ENCODE assay signal across 9 cellular contexts in genomic region chr16:4253012-4253393, GRCh38. TPM values are rescaled to one million over a fixed set of nuclear protein-coding genes. Genes with fewer than 3 reads are reported as not detected.
DNase-seq lines count a peak whose midpoint lies in the region; ATAC-seq and TF ChIP-seq lines count a peak whose summit lies in the region.
"Not testable (repeated sequence)": the region's sequence is repeated elsewhere in the genome, so short reads cannot be mapped to it uniquely, and the experiment has no call there.
"Had no signal": no experiment of that assay in that cellular context is flagged by ENCODE, and none has a peak within 500 bp of the region (broad histone marks: within the 10 kb centered on the region; RNA-seq: fewer than 3 reads in every experiment).

No MANE protein-coding gene starts in this region.

- H3K79me2 ChIP-seq in PC-3 (ENCODE audit: low read length), result not testable (repeated sequence)

- H3K27ac ChIP-seq in PC-3 (ENCODE audit: low read length) (peak overlapping the region; percentile 56; the same call in 1 of the 2 replicates), heart right ventricle (peak overlapping the region; percentile 47 to 97 (median 93)), sigmoid colon (peak overlapping the region; percentile 86 to 97 (median 90)), urinary bladder (ENCODE audit: low read depth) (peak overlapping the region; percentile 88)

- POLR2A ChIA-PET in PC-3 (lab: Charles Lee; ENCODE audit: unreplicated experiment), result interaction anchor here (0.7 to 0.9 kb wide), 2 partner anchors 19 to 53 kb away, joined by 3 to 4 read pairs; no protein-coding TSS in a partner anchor

- CTCF ChIA-PET in PC-3 (lab: Charles Lee), result interaction anchor here (0.7 to 1.5 kb wide), 4 partner anchors 19 to 270 kb away, joined by 3 to 32 read pairs (median 9); no protein-coding TSS in a partner anchor

- not testable (repeated sequence) for TF ChIP-seq POLR2A in sigmoid colon (IDR thresholded peaks at IDR 0.05)

- not testable (repeated sequence) for BruUV-seq in PC-3 (replicated peaks; lab: Mats Ljungman, UMichigan)

- WGBS in heart right ventricle, 2 donors, result 65 to 68% methylated on average over 23 of the region's 23 CpGs
- WGBS in sigmoid colon, 2 donors, result 56 to 61% methylated on average over 23 of the region's 23 CpGs
- 66% methylated on average over 23 of the region's 23 CpGs for WGBS in urinary bladder

- not testable (repeated sequence) for H3K36me3 Mint-ChIP-seq in activated T-helper 1 cell treated with anti-CD3 and anti-CD28 coated beads, Interleukin-12 subunit alpha, Interleukin-12 subunit beta, Interleukin-2, Interleukin-4 antibody, amounts not matched to agents 30 ng/mL and 10 ng/mL and 1 ng/mL, durations not matched to agents 14 hours and 24 hours and 36 hours (ENCODE audit: low read depth)

- peak overlapping the region; percentile 72 for H3K4me3 ChIP-seq in GM12865 (ENCODE audit: low read depth, low read length)
- H3K4me3 ChIP-seq in PC-3 (ENCODE audit: low read length), result peak overlapping the region; percentile 80
- H3K4me3 ChIP-seq in choroid plexus epithelial cell (ENCODE audit: low read depth, low read length), result peak overlapping the region; percentile 65
- H3K4me3 ChIP-seq in heart right ventricle, result peak overlapping the region; percentile 50 to 78 (median 64)
- H3K4me3 ChIP-seq in mononuclear cell (ENCODE audit: low read length), result peak overlapping the region; percentile 73
- H3K4me3 ChIP-seq in sigmoid colon, result peak overlapping the region; percentile 47 to 67 (median 52)
- H3K4me3 ChIP-seq in urinary bladder (ENCODE audit: low read depth, low read length), result peak overlapping the region; percentile 36

- not testable (repeated sequence) for DNase-seq in GM12865 (ENCODE audit: low read depth); PC-3; activated T-helper 1 cell treated with anti-CD3 and anti-CD28 coated beads, Interleukin-12 subunit alpha, Interleukin-12 subunit beta, Interleukin-2, Interleukin-4 antibody, amounts not matched to agents 30 ng/mL and 10 ng/mL and 1 ng/mL, durations not matched to agents 14 hours and 24 hours and 36 hours (ENCODE audit: low spot score); choroid plexus epithelial cell (ENCODE audit: low read depth); heart right ventricle; sigmoid colon

- H3K27me3 Mint-ChIP-seq in activated T-helper 1 cell treated with anti-CD3 and anti-CD28 coated beads, Interleukin-12 subunit alpha, Interleukin-12 subunit beta, Interleukin-2, Interleukin-4 antibody, amounts not matched to agents 30 ng/mL and 10 ng/mL and 1 ng/mL, durations not matched to agents 14 hours and 24 hours and 36 hours (ENCODE audit: insufficient read depth), result not testable (repeated sequence)

- H2AFZ ChIP-seq in PC-3 (ENCODE audit: low read length), result peak overlapping the region; percentile 76

- not testable (repeated sequence) for H3K4me1 ChIP-seq in PC-3 (ENCODE audit: insufficient read depth, low read length); mononuclear cell (ENCODE audit: insufficient read depth, low read length); sigmoid colon; urinary bladder (ENCODE audit: insufficient read depth)
- peaks cover 0 to 13% (median 5%) of the 10 kb centered on the region in 9 donors for H3K4me1 ChIP-seq in heart right ventricle

- H3K4me3 Mint-ChIP-seq in activated T-helper 1 cell treated with anti-CD3 and anti-CD28 coated beads, Interleukin-12 subunit alpha, Interleukin-12 subunit beta, Interleukin-2, Interleukin-4 antibody, amounts not matched to agents 30 ng/mL and 10 ng/mL and 1 ng/mL, durations not matched to agents 14 hours and 24 hours and 36 hours, result peak overlapping the region; percentile 94

- H3K9me2 ChIP-seq in PC-3 (replicated peaks; ENCODE audit: low read length), result not testable (repeated sequence)

- H4K20me1 ChIP-seq in PC-3 (ENCODE audit: low read length), result not testable (repeated sequence)

- H3K36me3 ChIP-seq in PC-3 (ENCODE audit: low read depth, low read length); heart right ventricle; sigmoid colon; urinary bladder (ENCODE audit: insufficient read depth): not testable (repeated sequence)

- ATAC-seq in PC-3, result not testable (repeated sequence)
- ATAC-seq in heart right ventricle, result peak in 1 of 8 donors; percentile 0

- not testable (repeated sequence) for H3F3A ChIP-seq in PC-3 (ENCODE audit: low read length, unreplicated experiment)

- H3K4me2 ChIP-seq in PC-3 (ENCODE audit: low read length), result peak overlapping the region; percentile 78

- H3K9ac ChIP-seq in PC-3 (ENCODE audit: low read length), result peak overlapping the region; percentile 70

- TF ChIP-seq CTCF in GM12865 (IDR thresholded peaks at IDR 0.05; ENCODE audit: insufficient read depth, low read depth, low read length, missing control alignments); PC-3 (conservative IDR thresholded peaks at IDR 0.05; ENCODE audit: low read depth, low read length); choroid plexus epithelial cell (conservative IDR thresholded peaks at IDR 0.05; ENCODE audit: low read depth, low read length); heart right ventricle (IDR thresholded peaks at IDR 0.05); sigmoid colon (IDR thresholded peaks at IDR 0.05): not testable (repeated sequence)

- H3K9me3 ChIP-seq in PC-3 (ENCODE audit: low read length); heart right ventricle; mononuclear cell (ENCODE audit: low read depth, low read length); sigmoid colon: not testable (repeated sequence)

- not testable (repeated sequence) for H3K4me1 Mint-ChIP-seq in activated T-helper 1 cell treated with anti-CD3 and anti-CD28 coated beads, Interleukin-12 subunit alpha, Interleukin-12 subunit beta, Interleukin-2, Interleukin-4 antibody, amounts not matched to agents 30 ng/mL and 10 ng/mL and 1 ng/mL, durations not matched to agents 14 hours and 24 hours and 36 hours (ENCODE audit: low read depth)

- TF ChIP-seq EP300 in sigmoid colon (IDR thresholded peaks at IDR 0.05), result not testable (repeated sequence)

- intact Hi-C loops in PC-3 (cut with micrococcal nuclease), result not testable (repeated sequence)
- intact Hi-C loops in activated T-helper 1 cell treated with anti-CD3 and anti-CD28 coated beads, Interleukin-12 subunit alpha, Interleukin-12 subunit beta, Interleukin-2, Interleukin-4 antibody, amounts not matched to agents 30 ng/mL and 10 ng/mL and 1 ng/mL, durations not matched to agents 14 hours and 24 hours and 36 hours (cut with micrococcal nuclease), result loop anchor here (1.0 to 5.0 kb wide), 5 partner anchors 137 to 536 kb away; partner anchors contain the start of genes ADCY9, CREBBP and TRAP1
- intact Hi-C loops in heart right ventricle (cut with DNase I), result loop anchor here in 9 of 10 donors (1.0 to 10.0 kb wide), 11 partner anchors 41 to 298 kb away; partner anchors contain the start of gene ADCY9 (in 5 of the 9)
- intact Hi-C loops in sigmoid colon (cut with DNase I), result loop anchor here (1.0 to 2.0 kb wide), 3 partner anchors 53 to 136 kb away; partner anchors contain the start of gene ADCY9

- not testable (repeated sequence) for H3K27me3 ChIP-seq in PC-3 (ENCODE audit: low read length); heart right ventricle; mononuclear cell (ENCODE audit: insufficient read depth, low read length); sigmoid colon

- not testable (repeated sequence) for H3K9me3 Mint-ChIP-seq in activated T-helper 1 cell treated with anti-CD3 and anti-CD28 coated beads, Interleukin-12 subunit alpha, Interleukin-12 subunit beta, Interleukin-2, Interleukin-4 antibody, amounts not matched to agents 30 ng/mL and 10 ng/mL and 1 ng/mL, durations not matched to agents 14 hours and 24 hours and 36 hours

- peak overlapping the region; percentile 98 for H3K27ac Mint-ChIP-seq in activated T-helper 1 cell treated with anti-CD3 and anti-CD28 coated beads, Interleukin-12 subunit alpha, Interleukin-12 subunit beta, Interleukin-2, Interleukin-4 antibody, amounts not matched to agents 30 ng/mL and 10 ng/mL and 1 ng/mL, durations not matched to agents 14 hours and 24 hours and 36 hours

RNA-seq across cellular contexts. Expression of gene SRL, which starts 11.1 kb away (rescaled TPM):
- not detected in 2 replicates for total RNA-seq in PC-3 (2014; rRNA removed)
- not detected in 2 replicates for total RNA-seq in activated T-helper 1 cell treated with anti-CD3 and anti-CD28 coated beads, Interleukin-12 subunit alpha, Interleukin-12 subunit beta, Interleukin-2, Interleukin-4 antibody, amounts not matched to agents 30 ng/mL and 10 ng/mL and 1 ng/mL, durations not matched to agents 14 hours and 24 hours and 36 hours
- 100 to 1,000 TPM; 443 to 587 (median 486) TPM for total RNA-seq in heart right ventricle
- 100 to 1,000 TPM; 161 to 224 TPM for polyA plus RNA-seq in heart right ventricle
- under 0.01 TPM for total RNA-seq in mononuclear cell
- under 1 TPM; 0.33 to 0.83 (median 0.63) TPM for total RNA-seq in sigmoid colon
- polyA plus RNA-seq in sigmoid colon, result 1 to 10 TPM in 1 of 3 donors, under 1 TPM in 2; 0.46 to 1.2 (median 0.60) TPM
- 15.0 TPM for total RNA-seq in urinary bladder
- polyA plus RNA-seq in urinary bladder, result 2.4 TPM
- total RNA-seq: M059J had no signal

RNA-seq across cellular contexts. Expression of gene TFAP4, which starts 19.8 kb away (rescaled TPM):
- total RNA-seq in PC-3 (2014; rRNA removed) (35.7 and 38.1 TPM in 2 replicates), heart right ventricle (1 to 10 TPM; 1.8 to 6.6 (median 3.1) TPM), mononuclear cell (5.8 TPM), sigmoid colon (1 to 10 TPM; 3.2 to 3.9 (median 3.6) TPM), urinary bladder (6.1 TPM)
- total RNA-seq in activated T-helper 1 cell treated with anti-CD3 and anti-CD28 coated beads, Interleukin-12 subunit alpha, Interleukin-12 subunit beta, Interleukin-2, Interleukin-4 antibody, amounts not matched to agents 30 ng/mL and 10 ng/mL and 1 ng/mL, durations not matched to agents 14 hours and 24 hours and 36 hours, result 48.3 and 49.2 TPM in 2 replicates
- polyA plus RNA-seq in heart right ventricle (1 to 10 TPM; 2.0 to 4.6 TPM), sigmoid colon (10 to 100 TPM in 1 of 3 donors, 1 to 10 TPM in 2; 2.3 to 11.7 (median 4.8) TPM), urinary bladder (7.3 TPM)

Comparison
In these comparisons a context has a peak if more than half of its experiments do, and no peak if none do; other contexts are left out.
1. RNA of gene SRL, which starts 11.1 kb away (total RNA-seq): 443 to 587 TPM in heart right ventricle; 15.0 TPM in urinary bladder (single experiment), 0.33 to 0.83 TPM in sigmoid colon, not detected in PC-3, not detected in activated T-helper 1 cell treated with anti-CD3 and anti-CD28 coated beads, Interleukin-12 subunit alpha, Interleukin-12 subunit beta, Interleukin-2, Interleukin-4 antibody, amounts not matched to agents 30 ng/mL and 10 ng/mL and 1 ng/mL, durations not matched to agents 14 hours and 24 hours and 36 hours and under 0.01 TPM in mononuclear cell (single experiment); every median in the first group is over 10 times any median in the second.
2. Peak in every context shown above with its lines, with median percentiles within 50 percentile points of each other: H3K4me3 ChIP-seq and H3K27ac ChIP-seq.